ENCODE assay signal across 9 cellular contexts in genomic region chr3:100089802-100090668, GRCh38. TPM values are rescaled to one million over a fixed set of nuclear protein-coding genes. Genes with fewer than 3 reads are reported as not detected.
DNase-seq lines count a peak whose midpoint lies in the region; ATAC-seq and TF ChIP-seq lines count a peak whose summit lies in the region.
"Had no signal": no experiment of that assay in that cellular context is flagged by ENCODE, and none has a peak within 500 bp of the region (broad histone marks: within the 10 kb centered on the region; RNA-seq: fewer than 3 reads in every experiment).

No MANE protein-coding gene starts in this region.

- peak overlapping the region; percentile 39 for H3K27ac ChIP-seq in osteoblast (ENCODE audit: low read depth, low read length)

- H3K9me3 ChIP-seq in osteoblast (ENCODE audit: low read depth, low read length): no peaks in the 10 kb centered on the region

- H3K4me2 ChIP-seq in osteoblast (ENCODE audit: insufficient read depth, low read length): peak overlapping the region; percentile 42

- ATAC-seq in GM18873 (IDR thresholded peaks at IDR 0.05; ENCODE audit: low FRiP score, unreplicated experiment): peak; percentile 53
- peak; percentile 51 for ATAC-seq in HG03097 (IDR thresholded peaks at IDR 0.05; ENCODE audit: low FRiP score, unreplicated experiment)

- no peaks in the 10 kb centered on the region for H3K27me3 ChIP-seq in osteoblast (ENCODE audit: insufficient read depth, low read length)

- peaks cover 31% of the 10 kb centered on the region for H3K4me1 ChIP-seq in osteoblast (ENCODE audit: insufficient read depth, low read length)

- H2AFZ ChIP-seq in osteoblast (ENCODE audit: low read length): no peak overlapping the region

- H3K4me3 ChIP-seq in epithelial cell of esophagus (ENCODE audit: low read length): no peak overlapping the region
- no peak overlapping the region for H3K4me3 ChIP-seq in osteoblast (ENCODE audit: insufficient read depth, low read length)
- H3K4me3 ChIP-seq: lung had no signal

- no peaks in the 10 kb centered on the region for H4K20me1 ChIP-seq in osteoblast (ENCODE audit: insufficient read depth, low read length)

- TF ChIP-seq CTCF in epithelial cell of esophagus (IDR thresholded peaks at IDR 0.05; ENCODE audit: insufficient read depth, low read depth, low read length, missing control alignments): peak; percentile 66
- peak; percentile 65 for TF ChIP-seq CTCF in osteoblast (IDR thresholded peaks at IDR 0.05; ENCODE audit: extremely low read depth, low read depth, low read length)

- no peaks in the 10 kb centered on the region for H3K36me3 ChIP-seq in osteoblast (ENCODE audit: insufficient read depth, low read length)

- DNase-seq in AG08395 (ENCODE audit: low spot score) (peak; percentile 51), epithelial cell of esophagus (ENCODE audit: low read depth) (peak; percentile 61), osteoblast (ENCODE audit: insufficient read length, low spot score, missing footprints) (peak; percentile 45), NCI-H526 (lab: John Stamatoyannopoulos, UW) (no peak), NCI-H1105 treated with DMSO at 0.1 percent for 48 hours (lab: John Stamatoyannopoulos, UW) (no peak)

- no peaks in the 10 kb centered on the region for H3K79me2 ChIP-seq in osteoblast (ENCODE audit: insufficient read depth, low read length)

TF ChIP-seq in PFSK-1, 5 proteins besides CTCF, POLR2A, EP300 and RAD21:
- TF ChIP-seq SIN3A (IDR thresholded peaks at IDR 0.05; ENCODE audit: borderline replicate concordance, insufficient read depth, low read length) (no peak), TAF1 (IDR thresholded peaks at IDR 0.05; ENCODE audit: borderline replicate concordance, insufficient read depth, low read length) (0 out of 2 replicates have a peak, but pooled peaks have one; percentile 24), FOXP2 (optimal IDR thresholded peaks at IDR 0.05; ENCODE audit: borderline replicate concordance, extremely low read depth, extremely low read length, insufficient read depth) (no peak), REST (IDR thresholded peaks at IDR 0.05; ENCODE audit: insufficient read depth in 1 of 2, low read depth in 2 of 2, low read length in 2 of 2) (no peak), POLR2AphosphoS5 (IDR thresholded peaks at IDR 0.05; ENCODE audit: low read depth, low read length) (no peak)
TF ChIP-seq in PFSK-1: peak in this region for 1.

RNA-seq across cellular contexts. Expression of gene FILIP1L, which starts 24.3 kb away (rescaled TPM):
- 0.23 TPM for polyA plus RNA-seq in PFSK-1 (2012; ENCODE audit: insufficient read length, low read depth)
- total RNA-seq in osteoblast: 5.8 and 5.9 TPM in 2 replicates

Comparison
In these comparisons a context has a peak if more than half of its experiments do, and no peak if none do; other contexts are left out.
1. DNase-seq: peak in AG08395 (single experiment), epithelial cell of esophagus (single experiment) and osteoblast (single experiment); none in NCI-H526 (0 of 2) and NCI-H1105 treated with DMSO at 0.1 percent for 48 hours (single experiment).